Comparison of ENCODE assay signal across 29 cellular contexts in genomic region chr17:39391448-39391847, GRCh38.
"Had no signal": no experiment of that assay in that cellular context is flagged by ENCODE, and none has a peak within 500 bp of the region (broad histone marks: within the 10 kb centered on the region; RNA-seq: fewer than 3 reads in every experiment).

No MANE protein-coding gene starts in this region.

- H3K4me1 ChIP-seq: colonic mucosa, foreskin keratinocyte had no signal

- H3K36me3 ChIP-seq: colonic mucosa, gastrocnemius medialis had no signal

- DNase-seq: colonic mucosa; cortex of kidney; dermis blood vessel endothelial cell; dorsolateral prefrontal cortex; effector CD4-positive, alpha-beta T cell; effector CD8-positive, alpha-beta T cell; effector memory CD4-positive, alpha-beta T cell; effector memory CD8-positive, alpha-beta T cell; endodermal cell; erythroblast; esophagus squamous epithelium; foreskin fibroblast; foreskin keratinocyte; foreskin melanocyte; gastrocnemius medialis; glutamatergic neuron; head of caudate nucleus; heart left ventricle; heart right ventricle had no signal

- H3K4me1 Mint-ChIP-seq: endodermal cell had no signal

- H3K27ac ChIP-seq: colonic mucosa, coronary artery, dorsolateral prefrontal cortex, epithelial cell of prostate, esophagus muscularis mucosa, esophagus squamous epithelium, foreskin keratinocyte, gastrocnemius medialis, gastroesophageal sphincter, heart left ventricle, heart right ventricle had no signal

- H3K27me3 ChIP-seq: colonic mucosa, dorsolateral prefrontal cortex, esophagus muscularis mucosa, esophagus squamous epithelium, foreskin keratinocyte, gastrocnemius medialis, gastroesophageal sphincter, heart left ventricle, heart right ventricle had no signal

- ATAC-seq: effector memory CD8-positive, alpha-beta T cell; esophagus mucosa; foreskin keratinocyte; gastrocnemius medialis; gastroesophageal sphincter; heart left ventricle; heart right ventricle had no signal

- H3K4me3 ChIP-seq: colonic mucosa, coronary artery, dorsolateral prefrontal cortex, esophagus muscularis mucosa, esophagus squamous epithelium, gastrocnemius medialis, gastroesophageal sphincter, heart left ventricle, heart right ventricle had no signal

- H3K9me3 ChIP-seq: colonic mucosa, esophagus muscularis mucosa, esophagus squamous epithelium, gastrocnemius medialis, gastroesophageal sphincter, heart left ventricle, heart right ventricle had no signal

- H3K27me3 Mint-ChIP-seq: dendritic cell treated with granulocyte-macrophage colony-stimulating factor and Interleukin-4, amounts not matched to agents 40 ng/mL and 50 ng/mL, for 4 days; effector memory CD8-positive, alpha-beta T cell had no signal

- H3K4me3 Mint-ChIP-seq: dendritic cell treated with granulocyte-macrophage colony-stimulating factor and Interleukin-4, amounts not matched to agents 40 ng/mL and 50 ng/mL, for 4 days; effector memory CD8-positive, alpha-beta T cell; endodermal cell had no signal

- H3K27ac Mint-ChIP-seq: dendritic cell treated with granulocyte-macrophage colony-stimulating factor and Interleukin-4, amounts not matched to agents 40 ng/mL and 50 ng/mL, for 4 days; effector memory CD8-positive, alpha-beta T cell; endodermal cell had no signal

- FAIRE-seq: colon, endometrium, endothelial cell of umbilical vein, frontal cortex had no signal
